In genomic region chrX:15781964-15782711, GRCh38 we compare ENCODE assay signal across 9 cellular contexts. TPM values are rescaled to one million over a fixed set of nuclear protein-coding genes. Genes with fewer than 3 reads are reported as not detected.
DNase-seq lines count a peak whose midpoint lies in the region; ATAC-seq and TF ChIP-seq lines count a peak whose summit lies in the region.
"Had no signal": no experiment of that assay in that cellular context is flagged by ENCODE, and none has a peak within 500 bp of the region (broad histone marks: within the 10 kb centered on the region; RNA-seq: fewer than 3 reads in every experiment).

No MANE protein-coding gene starts in this region.

- H3K4me3 ChIP-seq in left ventricle myocardium inferior, result no peak overlapping the region

- ATAC-seq in HG03025 (IDR thresholded peaks at IDR 0.05; ENCODE audit: low FRiP score, unreplicated experiment) (peak; percentile 94), Right ventricle myocardium superior (ENCODE audit: poor library complexity) (no peak)

- intact Hi-C loops in left ventricle myocardium inferior (cut with micrococcal nuclease), result no loop called here
- intact Hi-C loops in Right ventricle myocardium superior (cut with DNase I), result no loop called here

- H3K36me3 Mint-ChIP-seq in T-helper 2 cell treated with Interferon-gamma antibody and Interleukin-4, amounts not matched to agents 5 μg/mL and 100 μg/mL, for 36 hours (ENCODE audit: low read depth), result peaks cover 24% of the 10 kb centered on the region

- TF ChIP-seq CTCF in left ventricle myocardium inferior (IDR thresholded peaks at IDR 0.05; ENCODE audit: borderline replicate concordance), result no peak

- no peaks in the 10 kb centered on the region for H3K9me3 Mint-ChIP-seq in T-helper 2 cell treated with Interferon-gamma antibody and Interleukin-4, amounts not matched to agents 5 μg/mL and 100 μg/mL, for 36 hours

- no peaks in the 10 kb centered on the region for H3K27me3 ChIP-seq in left ventricle myocardium inferior (ENCODE audit: low read depth)

- no peak overlapping the region for H3K27ac ChIP-seq in left ventricle myocardium inferior (replicated peaks)

- no peaks in the 10 kb centered on the region for H3K4me1 ChIP-seq in left ventricle myocardium inferior

- H3K27me3 Mint-ChIP-seq in T-helper 2 cell treated with Interferon-gamma antibody and Interleukin-4, amounts not matched to agents 5 μg/mL and 100 μg/mL, for 36 hours (ENCODE audit: low read depth), result no peaks in the 10 kb centered on the region

- H3K27ac Mint-ChIP-seq in T-helper 2 cell treated with Interferon-gamma antibody and Interleukin-4, amounts not matched to agents 5 μg/mL and 100 μg/mL, for 36 hours, result peak overlapping the region; percentile 99

- peak; percentile 14 for DNase-seq in stimulated activated CD4-positive, alpha-beta T cell treated with anti-CD3 and anti-CD28 coated beads, Interleukin-4, amount 100 ng/mL, for 24 hours
- no peak for DNase-seq in stimulated activated CD4-positive, alpha-beta T cell treated with anti-CD3 and anti-CD28 coated beads, Interleukin-4, amount 100 ng/mL, for 1 hour
- DNase-seq in T-helper 2 cell treated with Interferon-gamma antibody and Interleukin-4, amounts not matched to agents 5 μg/mL and 100 μg/mL, for 36 hours (ENCODE audit: low spot score), result no peak
- DNase-seq in left ventricle myocardium inferior (no peak), retina (no peak), NAMALWA (ENCODE audit: low spot score) (no peak), Right ventricle myocardium superior (no peak)
- DNase-seq: C1 segment of cervical spinal cord had no signal

- no peaks in the 10 kb centered on the region for H3K9me3 ChIP-seq in left ventricle myocardium inferior (replicated peaks)

- H3K4me1 Mint-ChIP-seq in T-helper 2 cell treated with Interferon-gamma antibody and Interleukin-4, amounts not matched to agents 5 μg/mL and 100 μg/mL, for 36 hours (ENCODE audit: low read depth), result peaks cover 3% of the 10 kb centered on the region

- peak overlapping the region; percentile 89 for H3K4me3 Mint-ChIP-seq in T-helper 2 cell treated with Interferon-gamma antibody and Interleukin-4, amounts not matched to agents 5 μg/mL and 100 μg/mL, for 36 hours

- H3K36me3 ChIP-seq in left ventricle myocardium inferior, result peaks cover 8% of the 10 kb centered on the region

RNA-seq across cellular contexts. Expression of gene ZRSR2, which starts 8.1 kb away (rescaled TPM):
- total RNA-seq in left ventricle myocardium inferior (7.8 TPM), Right ventricle myocardium superior (6.8 TPM)

RNA-seq across cellular contexts. Expression of gene CA5B, which starts 44.1 kb away (rescaled TPM):
- total RNA-seq in left ventricle myocardium inferior (3.2 TPM), Right ventricle myocardium superior (2.8 TPM)
